In genomic region chr1:1407101-1407956, GRCh38 we compare ENCODE assay signal across 1 cellular context.
TF ChIP-seq lines count a peak whose summit lies in the region.

MRPL20 (minus strand) TSS chr1:1407293; CDS start chr1:1407217, 76 bp downstream.

TF ChIP-seq in HepG2, 621 proteins besides CTCF, POLR2A, EP300 and RAD21 (continued from another document and continues in another):
- peak; percentile 79 for TF ChIP-seq ZBTB49 (CRISPR knock-in tag; IDR thresholded peaks at IDR 0.05; ENCODE audit: borderline replicate concordance)
- no peak for TF ChIP-seq KIAA2018 (CRISPR knock-in tag; IDR thresholded peaks at IDR 0.05; ENCODE audit: borderline replicate concordance)
- TF ChIP-seq SETDB1 (CRISPR knock-in tag; IDR thresholded peaks at IDR 0.05; ENCODE audit: borderline replicate concordance) = no peak
- no peak for TF ChIP-seq MAFK (conservative IDR thresholded peaks at IDR 0.05 in 1 of 2, IDR thresholded peaks at IDR 0.05 in 1 of 2; ENCODE audit: low read length in 2 of 2)
- peak; percentile 27; the same call in 1 of the 2 replicates for TF ChIP-seq ZNF317 (CRISPR knock-in tag; IDR thresholded peaks at IDR 0.05)
- peak; percentile 37; the same call in 1 of the 2 replicates for TF ChIP-seq ZNF121 (CRISPR knock-in tag; IDR thresholded peaks at IDR 0.05)
- peak; percentile 82; the same call in 1 of the 2 replicates for TF ChIP-seq ZNF616 (CRISPR knock-in tag; IDR thresholded peaks at IDR 0.05; ENCODE audit: low read depth)
- TF ChIP-seq ZNF567 (CRISPR knock-in tag; IDR thresholded peaks at IDR 0.05; ENCODE audit: borderline replicate concordance) = no peak
- TF ChIP-seq ZBTB38 (CRISPR knock-in tag; IDR thresholded peaks at IDR 0.05) = peak; percentile 97
- peak; percentile 49; the same call in 1 of the 2 replicates for TF ChIP-seq NFKBIZ (CRISPR knock-in tag; IDR thresholded peaks at IDR 0.05)
- TF ChIP-seq ZNF207 (IDR thresholded peaks at IDR 0.05; ENCODE audit: borderline replicate concordance) = no peak
- TF ChIP-seq SP1 (IDR thresholded peaks at IDR 0.05) = no peak
- no peak for TF ChIP-seq SP1 (CRISPR knock-in tag; IDR thresholded peaks at IDR 0.05)
- TF ChIP-seq IRX3 (CRISPR knock-in tag; IDR thresholded peaks at IDR 0.05; ENCODE audit: borderline replicate concordance, low read depth) = 0 out of 2 replicates have a peak, but pooled peaks have one; percentile 16
- peak; percentile 95 for TF ChIP-seq ARID4A (CRISPR knock-in tag; IDR thresholded peaks at IDR 0.05; ENCODE audit: borderline replicate concordance)
- TF ChIP-seq SNAPC5 (CRISPR knock-in tag; IDR thresholded peaks at IDR 0.05; ENCODE audit: borderline replicate concordance) = no peak
- peak; percentile 76; the same call in 1 of the 2 replicates for TF ChIP-seq ZFP36L2 (CRISPR knock-in tag; IDR thresholded peaks at IDR 0.05)
- peak; percentile 22; the same call in 1 of the 2 replicates for TF ChIP-seq FUBP1 (CRISPR knock-in tag; IDR thresholded peaks at IDR 0.05; ENCODE audit: borderline replicate concordance)
- TF ChIP-seq ZBTB34 (CRISPR knock-in tag; IDR thresholded peaks at IDR 0.05) = no peak
- no peak for TF ChIP-seq HMGA1 (CRISPR knock-in tag; conservative IDR thresholded peaks at IDR 0.05)
- peak; percentile 89 for TF ChIP-seq BRD4 (CRISPR knock-in tag; IDR thresholded peaks at IDR 0.05)
- peak; percentile 84 for TF ChIP-seq ZNF883 (CRISPR knock-in tag; IDR thresholded peaks at IDR 0.05; ENCODE audit: not compliant biosample characterization)
- no peak for TF ChIP-seq TIGD3 (CRISPR knock-in tag; IDR thresholded peaks at IDR 0.05; ENCODE audit: borderline replicate concordance)
- peak; percentile 49; the same call in 1 of the 2 replicates for TF ChIP-seq NRL (CRISPR knock-in tag; IDR thresholded peaks at IDR 0.05; ENCODE audit: borderline replicate concordance)
- TF ChIP-seq RARA (CRISPR knock-in tag; IDR thresholded peaks at IDR 0.05) = peak; percentile 71
- TF ChIP-seq THAP11 (CRISPR knock-in tag; IDR thresholded peaks at IDR 0.05) = peak; percentile 97
- peak; percentile 95 for TF ChIP-seq ATF7-NPFF (CRISPR knock-in tag; IDR thresholded peaks at IDR 0.05; ENCODE audit: low read depth)
- TF ChIP-seq RELA (CRISPR knock-in tag; IDR thresholded peaks at IDR 0.05) = no peak
- TF ChIP-seq ZNF337 (CRISPR knock-in tag; IDR thresholded peaks at IDR 0.05; ENCODE audit: borderline replicate concordance, low read depth) = no peak
- no peak for TF ChIP-seq CC2D1A (CRISPR knock-in tag; IDR thresholded peaks at IDR 0.05)
- TF ChIP-seq PRDM10 (CRISPR knock-in tag; IDR thresholded peaks at IDR 0.05; ENCODE audit: low read depth) = no peak
- peak; percentile 70; the same call in 1 of the 2 replicates for TF ChIP-seq NKX3-1 (CRISPR knock-in tag; IDR thresholded peaks at IDR 0.05)
